19 cellular contexts compared by ENCODE assay signal in the genomic region with DNA sequence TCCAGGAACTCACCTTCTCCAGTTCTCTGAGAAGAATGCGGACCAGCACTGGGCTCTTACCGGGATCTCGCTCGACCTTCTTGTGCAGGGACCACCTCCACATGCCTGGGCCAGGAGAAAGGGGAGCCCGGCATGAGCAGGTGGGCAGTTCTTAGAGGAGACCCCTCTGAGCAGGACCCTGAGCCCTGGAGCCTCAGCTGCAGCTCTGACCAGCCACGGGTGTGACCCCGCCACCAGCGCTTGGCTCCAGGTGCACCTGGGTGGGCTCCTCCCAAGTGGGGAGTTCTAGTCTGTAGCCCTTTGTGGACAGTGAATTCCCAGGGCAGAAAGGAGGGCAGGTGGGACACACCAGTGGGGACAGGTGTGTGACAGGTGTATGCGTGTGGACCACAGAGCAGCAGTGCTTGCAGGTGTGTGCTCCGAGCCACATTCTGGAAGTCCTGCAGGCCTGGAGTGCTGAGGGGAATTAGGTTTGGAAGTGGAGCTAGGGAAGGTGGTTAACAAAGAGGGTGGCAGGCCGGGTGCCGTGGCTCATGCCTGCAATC. TPM values are rescaled to one million over a fixed set of nuclear protein-coding genes. Genes with fewer than 3 reads are reported as not detected.
"Had no signal": no experiment of that assay in that cellular context is flagged by ENCODE, and none has a peak within 500 bp of the region (broad histone marks: within the 10 kb centered on the region; RNA-seq: fewer than 3 reads in every experiment).

No MANE protein-coding gene starts in this region.

- DNase-seq: cerebellar nuclear complex; dermis blood vessel endothelial cell; effector CD4-positive, alpha-beta T cell; islet precursor cell; mammary epithelial cell; psoas muscle; retina; small intestine; stimulated activated CD4-positive, alpha-beta T cell treated with anti-CD3 and anti-CD28 coated beads, Interleukin-12 subunit alpha, Interleukin-12 subunit beta, amount 100 ng/mL, for 4 hours; stimulated activated CD4-positive, alpha-beta T cell treated with anti-CD3 and anti-CD28 coated beads, Interleukin-2, amount 100 ng/mL, for 48 hours; stimulated activated naive CD4-positive, alpha-beta T cell treated with Interleukin-2 at 50 U/mL for 16 hours; upper lobe of right lung had no signal

- H3K27ac Mint-ChIP-seq: natural killer cell treated with Interleukin-12 subunit alpha and Interleukin-12 subunit beta and Interleukin-15 and Interleukin-18, amount 100 ng/mL, for 72 hours had no signal

- H3K36me3 Mint-ChIP-seq: natural killer cell treated with Interleukin-12 subunit alpha and Interleukin-12 subunit beta and Interleukin-15 and Interleukin-18, amount 100 ng/mL, for 72 hours had no signal

- H3K9me3 ChIP-seq: psoas muscle, tibial artery, upper lobe of right lung had no signal

- H3K27me3 Mint-ChIP-seq: natural killer cell treated with Interleukin-12 subunit alpha and Interleukin-12 subunit beta and Interleukin-15 and Interleukin-18, amount 100 ng/mL, for 72 hours had no signal

- H3K4me3 Mint-ChIP-seq: natural killer cell treated with Interleukin-12 subunit alpha and Interleukin-12 subunit beta and Interleukin-15 and Interleukin-18, amount 100 ng/mL, for 72 hours had no signal

- H3K4me1 ChIP-seq: psoas muscle, upper lobe of right lung had no signal

- H3K9me3 Mint-ChIP-seq: natural killer cell treated with Interleukin-12 subunit alpha and Interleukin-12 subunit beta and Interleukin-15 and Interleukin-18, amount 100 ng/mL, for 72 hours had no signal

- ATAC-seq: psoas muscle had no signal

- H3K4me3 ChIP-seq: psoas muscle, tibial artery, upper lobe of right lung had no signal

- H3K36me3 ChIP-seq: tibial artery, upper lobe of right lung had no signal

- H3K27ac ChIP-seq: psoas muscle, tibial artery, upper lobe of right lung had no signal

RNA-seq across cellular contexts. Expression of a gene that starts 28.9 kb away (rescaled TPM):
- total RNA-seq: dermis blood vessel endothelial cell, fibroblast of lung had no signal

RNA-seq across cellular contexts. Expression of a gene that starts 39.5 kb away (rescaled TPM):
- total RNA-seq: cardiac septum, dermis blood vessel endothelial cell, fibroblast of lung, frontal cortex, left lobe of liver, mammary epithelial cell, psoas muscle, temporal lobe had no signal
